In genomic region chr20:33653900-33654596, GRCh38 we compare ENCODE assay signal across 1 cellular context.
TF ChIP-seq lines count a peak whose summit lies in the region.

No MANE protein-coding gene starts in this region.

TF ChIP-seq in HepG2, 621 proteins besides CTCF, POLR2A, EP300 and RAD21 (continued from another document):
- peak; percentile 86 for TF ChIP-seq CSRNP1 (CRISPR knock-in tag; IDR thresholded peaks at IDR 0.05)
- 0 out of 2 replicates have a peak, but pooled peaks have one; percentile 26 for TF ChIP-seq ZNF766 (CRISPR knock-in tag; IDR thresholded peaks at IDR 0.05; ENCODE audit: borderline replicate concordance)
- TF ChIP-seq PAF1 (CRISPR knock-in tag; IDR thresholded peaks at IDR 0.05), result 0 out of 2 replicates have a peak, but pooled peaks have one; percentile 28
- peak; percentile 19; the same call in 1 of the 2 replicates for TF ChIP-seq TARDBP (CRISPR knock-in tag; IDR thresholded peaks at IDR 0.05)
- no peak for TF ChIP-seq MEIS2 (CRISPR knock-in tag; IDR thresholded peaks at IDR 0.05)
- TF ChIP-seq HNF1B (CRISPR knock-in tag; IDR thresholded peaks at IDR 0.05), result 0 out of 2 replicates have a peak, but pooled peaks have one; percentile 4
- no peak for TF ChIP-seq ZFX (CRISPR knock-in tag; IDR thresholded peaks at IDR 0.05; ENCODE audit: low read depth)
- peak; percentile 34; the same call in 1 of the 2 replicates for TF ChIP-seq ZNF768 (CRISPR knock-in tag; IDR thresholded peaks at IDR 0.05)
- no peak for TF ChIP-seq TEAD2 (CRISPR knock-in tag; IDR thresholded peaks at IDR 0.05)
- TF ChIP-seq ZBTB2 (CRISPR knock-in tag; IDR thresholded peaks at IDR 0.05; ENCODE audit: low read depth), result 0 out of 2 replicates have a peak, but pooled peaks have one; percentile 22
- TF ChIP-seq SNAPC5 (CRISPR knock-in tag; IDR thresholded peaks at IDR 0.05; ENCODE audit: borderline replicate concordance), result peak; percentile 67; the same call in 1 of the 2 replicates
- no peak for TF ChIP-seq ZNF577 (CRISPR knock-in tag; IDR thresholded peaks at IDR 0.05; ENCODE audit: borderline replicate concordance, low read depth)
- 0 out of 2 replicates have a peak, but pooled peaks have one; percentile 27 for TF ChIP-seq TAF1 (CRISPR knock-in tag; IDR thresholded peaks at IDR 0.05)
- TF ChIP-seq ZBTB25 (CRISPR knock-in tag; IDR thresholded peaks at IDR 0.05), result no peak
- no peak for TF ChIP-seq ZNF160 (CRISPR knock-in tag; IDR thresholded peaks at IDR 0.05)
- TF ChIP-seq ZNF567 (CRISPR knock-in tag; IDR thresholded peaks at IDR 0.05; ENCODE audit: borderline replicate concordance), result 0 out of 2 replicates have a peak, but pooled peaks have one; percentile 38
- TF ChIP-seq NCOA5 (CRISPR knock-in tag; IDR thresholded peaks at IDR 0.05), result 0 out of 2 replicates have a peak, but pooled peaks have one; percentile 2
- TF ChIP-seq ZNF501 (CRISPR knock-in tag; IDR thresholded peaks at IDR 0.05), result peak; percentile 11; the same call in 1 of the 2 replicates
- 0 out of 2 replicates have a peak, but pooled peaks have one; percentile 16 for TF ChIP-seq ZFP90 (CRISPR knock-in tag; IDR thresholded peaks at IDR 0.05; ENCODE audit: borderline replicate concordance)
- TF ChIP-seq SRSF4 (IDR thresholded peaks at IDR 0.05; ENCODE audit: low read depth, low read length, poor library complexity, severe bottlenecking), result no peak
- TF ChIP-seq TFAP4 (IDR thresholded peaks at IDR 0.05; ENCODE audit: borderline replicate concordance, low read depth), result no peak
- TF ChIP-seq GPN1 (CRISPR knock-in tag; IDR thresholded peaks at IDR 0.05; ENCODE audit: borderline replicate concordance), result no peak
- 0 out of 2 replicates have a peak, but pooled peaks have one; percentile 18 for TF ChIP-seq ZBTB4 (CRISPR knock-in tag; IDR thresholded peaks at IDR 0.05; ENCODE audit: borderline replicate concordance)
- TF ChIP-seq ZNF572 (CRISPR knock-in tag; IDR thresholded peaks at IDR 0.05), result 0 out of 2 replicates have a peak, but pooled peaks have one; percentile 17
- 0 out of 2 replicates have a peak, but pooled peaks have one; percentile 8 for TF ChIP-seq EEA1 (CRISPR knock-in tag; IDR thresholded peaks at IDR 0.05; ENCODE audit: borderline replicate concordance)
- TF ChIP-seq SP4 (CRISPR knock-in tag; IDR thresholded peaks at IDR 0.05), result peak; percentile 38; the same call in 1 of the 2 replicates
- 0 out of 2 replicates have a peak, but pooled peaks have one; percentile 65 for TF ChIP-seq SNAPC2 (CRISPR knock-in tag; IDR thresholded peaks at IDR 0.05)
- TF ChIP-seq AGO2 (optimal IDR thresholded peaks at IDR 0.05; ENCODE audit: low read depth, low read length), result peak; percentile 88
- TF ChIP-seq ZNF124 (CRISPR knock-in tag; IDR thresholded peaks at IDR 0.05), result 0 out of 2 replicates have a peak, but pooled peaks have one; percentile 4
- peak; percentile 31; the same call in 1 of the 2 replicates for TF ChIP-seq MAF1 (CRISPR knock-in tag; IDR thresholded peaks at IDR 0.05; ENCODE audit: borderline replicate concordance)
- TF ChIP-seq NFE2 (CRISPR knock-in tag; IDR thresholded peaks at IDR 0.05), result no peak
- TF ChIP-seq ZBTB34 (CRISPR knock-in tag; IDR thresholded peaks at IDR 0.05), result 0 out of 2 replicates have a peak, but pooled peaks have one; percentile 44
- TF ChIP-seq HNRNPL (IDR thresholded peaks at IDR 0.05; ENCODE audit: low read depth, low read length), result 0 out of 2 replicates have a peak, but pooled peaks have one; percentile 21
- peak; percentile 85 for TF ChIP-seq RBM22 (optimal IDR thresholded peaks at IDR 0.05; ENCODE audit: low read length)
- TF ChIP-seq DZIP1 (CRISPR knock-in tag; IDR thresholded peaks at IDR 0.05), result peak; percentile 11; the same call in 1 of the 2 replicates
- TF ChIP-seq ZNF576 (CRISPR knock-in tag; IDR thresholded peaks at IDR 0.05), result no peak
- TF ChIP-seq NFIB (CRISPR knock-in tag; IDR thresholded peaks at IDR 0.05; ENCODE audit: borderline replicate concordance), result 0 out of 2 replicates have a peak, but pooled peaks have one; percentile 18
- peak; percentile 43; the same call in 1 of the 2 replicates for TF ChIP-seq THAP7 (CRISPR knock-in tag; IDR thresholded peaks at IDR 0.05)
